ENCODE assay signal across 15 cellular contexts in genomic region chr20:22795455-22795854, GRCh38.
A peak's percentile ranks its signal among the peaks of the same experiment; 100 is the strongest.
DNase-seq lines count a peak whose midpoint lies in the region; ATAC-seq and TF ChIP-seq lines count a peak whose summit lies in the region.
"Had no signal": no experiment of that assay in that cellular context is flagged by ENCODE, and none has a peak within 500 bp of the region (broad histone marks: within the 10 kb centered on the region; RNA-seq: fewer than 3 reads in every experiment).

No MANE protein-coding gene starts in this region.

- H3K4me1 Mint-ChIP-seq in type B pancreatic cell (ENCODE audit: unreplicated experiment) = peaks cover 23% of the 10 kb centered on the region
- H3K4me1 Mint-ChIP-seq in activated naive CD4-positive, alpha-beta T cell treated with anti-CD3 and anti-CD28 coated beads, Interleukin-2, amount 10 ng/mL, durations not matched to agents 7 days and 5 days = no peaks in the 10 kb centered on the region

- DNase-seq in ACHN (peak; percentile 4), RWPE2 (ENCODE audit: low spot score) (no peak), left ventricle myocardium superior (no peak), sigmoid colon (no peak), GM10248 (ENCODE audit: extremely low spot score) (no peak), type B pancreatic cell (ENCODE audit: extremely low spot score, unreplicated experiment) (no peak)
- DNase-seq in activated naive CD4-positive, alpha-beta T cell treated with anti-CD3 and anti-CD28 coated beads, Interleukin-2, amount 50 U/mL, for 16 hours = no peak
- no peak for DNase-seq in activated naive CD4-positive, alpha-beta T cell treated with anti-CD3 and anti-CD28 coated beads, Interleukin-2, amount 10 ng/mL, durations not matched to agents 7 days and 5 days
- DNase-seq: activated CD8-positive, alpha-beta memory T cell treated with anti-CD3 and anti-CD28 coated beads for 24 hours; DMS 273 treated with DMSO at 0.1 percent for 48 hours; effector CD8-positive, alpha-beta T cell; NCI-H1694 treated with DMSO at 0.1 percent for 48 hours; SIG-M5; stimulated activated naive CD4-positive, alpha-beta T cell treated with Interleukin-2 at 50 U/mL for 16 hours had no signal

- H3K4me3 Mint-ChIP-seq in type B pancreatic cell = no peak overlapping the region
- no peak overlapping the region for H3K4me3 Mint-ChIP-seq in activated naive CD4-positive, alpha-beta T cell treated with anti-CD3 and anti-CD28 coated beads, Interleukin-2, amount 10 ng/mL, durations not matched to agents 7 days and 5 days
- H3K4me3 Mint-ChIP-seq: brain had no signal

- H3K4me3 ChIP-seq in RWPE2 (ENCODE audit: severe bottlenecking) (no peak overlapping the region), sigmoid colon (no peak overlapping the region)

- no peak for ATAC-seq in RWPE2 (ENCODE audit: low read depth)
- peak; percentile 10 for ATAC-seq in left ventricle myocardium superior

- H3K9me3 Mint-ChIP-seq in type B pancreatic cell = peaks cover 5% of the 10 kb centered on the region
- H3K9me3 Mint-ChIP-seq in activated naive CD4-positive, alpha-beta T cell treated with anti-CD3 and anti-CD28 coated beads, Interleukin-2, amount 10 ng/mL, durations not matched to agents 7 days and 5 days = no peaks in the 10 kb centered on the region

- no peak for TF ChIP-seq POLR2A in sigmoid colon (IDR thresholded peaks at IDR 0.05)

- H3K27me3 ChIP-seq in RWPE2 (ENCODE audit: insufficient read depth, poor library complexity, severe bottlenecking) = no peaks in the 10 kb centered on the region
- no peaks in the 10 kb centered on the region for H3K27me3 ChIP-seq in sigmoid colon

- TF ChIP-seq CTCF in RWPE2 (IDR thresholded peaks at IDR 0.05; ENCODE audit: poor library complexity, severe bottlenecking) (no peak), sigmoid colon (IDR thresholded peaks at IDR 0.05) (no peak), GM10248 (IDR thresholded peaks at IDR 0.05; ENCODE audit: control extremely low read depth, extremely low read depth, low read depth, missing control alignments) (no peak), type B pancreatic cell (conservative IDR thresholded peaks at IDR 0.05) (no peak)

- no peaks in the 10 kb centered on the region for H3K36me3 Mint-ChIP-seq in type B pancreatic cell
- no peaks in the 10 kb centered on the region for H3K36me3 Mint-ChIP-seq in activated naive CD4-positive, alpha-beta T cell treated with anti-CD3 and anti-CD28 coated beads, Interleukin-2, amount 10 ng/mL, durations not matched to agents 7 days and 5 days
- H3K36me3 Mint-ChIP-seq: brain had no signal

- intact Hi-C loops in left ventricle myocardium superior (cut with micrococcal nuclease) (no loop called here), sigmoid colon (cut with DNase I) (no loop called here)

- H3K27ac Mint-ChIP-seq in type B pancreatic cell = no peak overlapping the region
- H3K27ac Mint-ChIP-seq in activated naive CD4-positive, alpha-beta T cell treated with anti-CD3 and anti-CD28 coated beads, Interleukin-2, amount 10 ng/mL, durations not matched to agents 7 days and 5 days = no peak overlapping the region

- no peak for TF ChIP-seq EP300 in sigmoid colon (IDR thresholded peaks at IDR 0.05)

- in situ Hi-C loops in ACHN (cut with HindIII; ENCODE audit: low pct_ligation_motif_present, low pct_unique_long_range_greater_than_20kb, low sequenced_read_pairs) = no loop called here

- peaks cover 54% of the 10 kb centered on the region for H3K27me3 Mint-ChIP-seq in type B pancreatic cell
- H3K27me3 Mint-ChIP-seq in activated naive CD4-positive, alpha-beta T cell treated with anti-CD3 and anti-CD28 coated beads, Interleukin-2, amount 10 ng/mL, durations not matched to agents 7 days and 5 days = no peaks in the 10 kb centered on the region

- CTCF ChIA-PET in GM10248 (lab: Yijun Ruan, JAX) = interaction anchor here (0.9 to 1.4 kb wide), 3 partner anchors 9 to 19 kb away, joined by 3 to 4 read pairs (median 3); no protein-coding TSS in a partner anchor
- CTCF ChIA-PET in activated naive CD4-positive, alpha-beta T cell treated with anti-CD3 and anti-CD28 coated beads, Interleukin-2, amount 10 ng/mL, durations not matched to agents 7 days and 5 days (lab: Charles Lee) = no interaction called here

- H3K36me3 ChIP-seq in RWPE2 (ENCODE audit: low read depth) = no peaks in the 10 kb centered on the region
- no peaks in the 10 kb centered on the region for H3K36me3 ChIP-seq in sigmoid colon

- no peaks in the 10 kb centered on the region for H3K9me3 ChIP-seq in RWPE2 (ENCODE audit: severe bottlenecking)
- H3K9me3 ChIP-seq in sigmoid colon = no peaks in the 10 kb centered on the region

- H3K27ac ChIP-seq in RWPE2 (ENCODE audit: poor library complexity, severe bottlenecking) (peak overlapping the region; percentile 97), sigmoid colon (peak overlapping the region in 3 of 4 donors; percentile 48 to 59 (median 51))

- WGBS in sigmoid colon, 2 donors = 53 to 59% methylated on average over 5 of the region's 5 CpGs

- H3K4me1 ChIP-seq in RWPE2 (ENCODE audit: insufficient read depth, poor library complexity, severe bottlenecking) = peaks cover 53% of the 10 kb centered on the region
- peaks cover 0 to 9% (median 3%) of the 10 kb centered on the region in 4 donors for H3K4me1 ChIP-seq in sigmoid colon

- POLR2A ChIA-PET in GM10248 (lab: Yijun Ruan, JAX) = no interaction called here
